In genomic region chr9:571066-571465, GRCh38 we compare ENCODE assay signal across 20 cellular contexts.
DNase-seq lines count a peak whose midpoint lies in the region; FAIRE-seq and TF ChIP-seq lines count a peak whose summit lies in the region.
"Had no signal": no experiment of that assay in that cellular context is flagged by ENCODE, and none has a peak within 500 bp of the region (broad histone marks: within the 10 kb centered on the region; RNA-seq: fewer than 3 reads in every experiment).

No MANE protein-coding gene starts in this region.

- no peak for TF ChIP-seq POLR2A in stomach (IDR thresholded peaks at IDR 0.05)

- DNase-seq in NCI-H1436 (lab: John Stamatoyannopoulos, UW) (peak; percentile 16), NCI-H1436 treated with DMSO at 0.1 percent for 48 hours (lab: John Stamatoyannopoulos, UW) (no peak), kidney (no peak), stomach (no peak), frontal cortex (ENCODE audit: low spot score in 2 of 2) (no peak), endodermal cell (no peak)
- DNase-seq in activated CD4-positive, alpha-beta T cell treated with anti-CD3 and anti-CD28 coated beads, Interleukin-2, amount 50 U/mL, for 4 hours, result no peak
- DNase-seq: CD4-positive, CD25-positive, alpha-beta regulatory T cell; dermis blood vessel endothelial cell; DND-41; KG1; naive thymus-derived CD8-positive, alpha-beta T cell; NCI-H1417; NCI-H69; thyroid gland had no signal

- H3K27me3 Mint-ChIP-seq in endodermal cell (ENCODE audit: insufficient read depth), result no peaks in the 10 kb centered on the region

- 19 to 45% (median 25%) methylated on average over 3 of the region's 3 CpGs for WGBS in stomach, 5 donors
- 79 to 98% methylated on average over 2 to 3 of the region's 3 CpGs for WGBS in endodermal cell (ENCODE audit: insufficient coverage in 1 of 2, insufficient read length in 1 of 2), 2 experiments

- H3K9me3 ChIP-seq in kidney (ENCODE audit: control insufficient read depth in 1 of 2, low read length in 2 of 2), result no peaks in the 10 kb centered on the region
- no peaks in the 10 kb centered on the region for H3K9me3 ChIP-seq in stomach
- peaks cover 14% of the 10 kb centered on the region for H3K9me3 ChIP-seq in endodermal cell (ENCODE audit: control insufficient read depth, low read length)
- H3K9me3 ChIP-seq: esophagus muscularis mucosa, thyroid gland had no signal

- H3K4me1 ChIP-seq in kidney (ENCODE audit: control insufficient read depth in 1 of 2, insufficient read depth in 1 of 2, low read depth in 1 of 2, low read length in 2 of 2) (peaks cover 0 to 13% of the 10 kb centered on the region in 2 donors), stomach (peaks cover 17 to 84% (median 37%) of the 10 kb centered on the region in 4 donors), endodermal cell (ENCODE audit: control insufficient read depth, insufficient read depth, low read length) (no peaks in the 10 kb centered on the region)

- H3K27me3 ChIP-seq in stomach (no peaks in the 10 kb centered on the region), endodermal cell (ENCODE audit: control insufficient read depth, insufficient read depth, low read length, poor library complexity, severe bottlenecking) (no peaks in the 10 kb centered on the region)
- H3K27me3 ChIP-seq: esophagus muscularis mucosa, thyroid gland had no signal

- peak; percentile 76 for FAIRE-seq in kidney (lab: Jason Lieb, UNC)
- no peak for FAIRE-seq in frontal cortex (lab: Jason Lieb, UNC)
- FAIRE-seq: A204.1, astrocyte had no signal

- TF ChIP-seq EP300 in stomach (IDR thresholded peaks at IDR 0.05), result no peak

- H3K27ac ChIP-seq in VCaP (peak overlapping the region; percentile 76), kidney (ENCODE audit: low read depth in 2 of 2, low read length in 2 of 2) (peak overlapping the region; percentile 32 to 67), stomach (peak overlapping the region; percentile 14 to 73 (median 40)), endodermal cell (ENCODE audit: low read depth, low read length) (no peak overlapping the region)
- H3K27ac ChIP-seq: esophagus muscularis mucosa, HL-60 had no signal

- TF ChIP-seq CTCF in VCaP (conservative IDR thresholded peaks at IDR 0.05) (no peak), kidney (IDR thresholded peaks at IDR 0.05; ENCODE audit: borderline replicate concordance, extremely low read depth, insufficient read depth) (no peak), stomach (IDR thresholded peaks at IDR 0.05) (no peak), endodermal cell (conservative IDR thresholded peaks at IDR 0.05) (no peak)

- H3K36me3 ChIP-seq in kidney (ENCODE audit: control insufficient read depth in 1 of 2, insufficient read depth in 2 of 2, low read length in 2 of 2) (no peaks in the 10 kb centered on the region), stomach (no peaks in the 10 kb centered on the region), endodermal cell (ENCODE audit: control insufficient read depth, insufficient read depth, low read length) (no peaks in the 10 kb centered on the region)
- H3K36me3 ChIP-seq: esophagus muscularis mucosa, thyroid gland had no signal

- no peak overlapping the region for H3K4me3 Mint-ChIP-seq in endodermal cell
- H3K4me3 Mint-ChIP-seq: CD4-positive, CD25-positive, alpha-beta regulatory T cell; naive thymus-derived CD8-positive, alpha-beta T cell had no signal

- no peak overlapping the region for H3K9ac ChIP-seq in kidney (ENCODE audit: low read length in 2 of 2)
- no peak overlapping the region for H3K9ac ChIP-seq in endodermal cell (ENCODE audit: extremely low read depth, low read length, poor library complexity, severe bottlenecking)

- peaks cover 17% of the 10 kb centered on the region for H3K4me1 Mint-ChIP-seq in endodermal cell

- H3K27ac Mint-ChIP-seq in endodermal cell, result no peak overlapping the region
- H3K27ac Mint-ChIP-seq: CD4-positive, CD25-positive, alpha-beta regulatory T cell; naive thymus-derived CD8-positive, alpha-beta T cell had no signal

- peaks cover 15% of the 10 kb centered on the region for H3K9me3 Mint-ChIP-seq in endodermal cell
- H3K9me3 Mint-ChIP-seq: naive thymus-derived CD8-positive, alpha-beta T cell had no signal

- H3K36me3 Mint-ChIP-seq in endodermal cell (ENCODE audit: low read depth), result peaks cover 13% of the 10 kb centered on the region

- H3K4me3 ChIP-seq in kidney (ENCODE audit: low read length in 2 of 2) (peak overlapping the region; percentile 31 to 44), stomach (no peak overlapping the region), endodermal cell (ENCODE audit: low read length) (no peak overlapping the region)
- H3K4me3 ChIP-seq: esophagus muscularis mucosa, thyroid gland had no signal

- intact Hi-C loops in kidney (cut with DNase I) (no loop called here), stomach (cut with DNase I; ENCODE audit: low total_unique reads) (no loop called here)

Comparison
In these comparisons a context has a peak if more than half of its experiments do, and no peak if none do; other contexts are left out.
1. H3K4me3 ChIP-seq: peak in kidney (2 of 2); none in stomach (0 of 4) and endodermal cell (single experiment).